Comparison of ENCODE assay signal across 8 cellular contexts in genomic region chr4:86223472-86223871, GRCh38.
A peak's percentile ranks its signal among the peaks of the same experiment; 100 is the strongest.
DNase-seq lines count a peak whose midpoint lies in the region; ATAC-seq and TF ChIP-seq lines count a peak whose summit lies in the region.

No MANE protein-coding gene starts in this region.

- peak; percentile 40 for DNase-seq in UCSD-AML1 (lab: John Stamatoyannopoulos, UW; ENCODE audit: unreplicated experiment)
- DNase-seq in mesothelial cell of epicardium (ENCODE audit: low spot score in 2 of 2, unreplicated experiment in 2 of 2) = no peak
- DNase-seq in NCI-H2196 treated with DMSO at 0.1 percent for 48 hours (lab: John Stamatoyannopoulos, UW; ENCODE audit: unreplicated experiment) = no peak
- no peak for DNase-seq in NCI-H1417 (lab: John Stamatoyannopoulos, UW)
- no peak for DNase-seq in Right ventricle myocardium inferior (ENCODE audit: missing footprints)

- no peak overlapping the region for H3K27ac Mint-ChIP-seq in mesothelial cell of epicardium

- no peak overlapping the region for H3K4me3 Mint-ChIP-seq in mesothelial cell of epicardium

- H3K27me3 Mint-ChIP-seq in mesothelial cell of epicardium (ENCODE audit: low read depth) = no peaks in the 10 kb centered on the region

- H3K4me1 Mint-ChIP-seq in mesothelial cell of epicardium = peaks cover 8% of the 10 kb centered on the region

- ATAC-seq in GM18858 (IDR thresholded peaks at IDR 0.05; ENCODE audit: unreplicated experiment) (peak; percentile 68), HG03159 (IDR thresholded peaks at IDR 0.05; ENCODE audit: unreplicated experiment) (peak; percentile 86), Right ventricle myocardium inferior (no peak)

- peaks cover 5% of the 10 kb centered on the region for H3K9me3 Mint-ChIP-seq in mesothelial cell of epicardium

- no peaks in the 10 kb centered on the region for H3K36me3 Mint-ChIP-seq in mesothelial cell of epicardium

- peak; percentile 77 for TF ChIP-seq CTCF in 22Rv1 (IDR thresholded peaks at IDR 0.05)
- TF ChIP-seq CTCF in mesothelial cell of epicardium (IDR thresholded peaks at IDR 0.05; ENCODE audit: unreplicated experiment) = peak; percentile 47

- intact Hi-C loops in Right ventricle myocardium inferior (cut with DNase I) = no loop called here

- no peak overlapping the region for H3K27ac ChIP-seq in 22Rv1
